ENCODE assay signal across 1 cellular context in genomic region chr2:230347659-230348305, GRCh38.
TF ChIP-seq lines count a peak whose summit lies in the region.

No MANE protein-coding gene starts in this region.

TF ChIP-seq in SK-N-SH treated with all-trans-retinoic acid at 6 μM for 48 hours, 23 proteins besides CTCF, POLR2A, EP300 and RAD21 (continued from another document):
- TF ChIP-seq PATZ1 (CRISPR knock-in tag; IDR thresholded peaks at IDR 0.05; ENCODE audit: borderline replicate concordance) (no peak), RARB (CRISPR knock-in tag; IDR thresholded peaks at IDR 0.05) (no peak), ISL1 (CRISPR knock-in tag; IDR thresholded peaks at IDR 0.05) (no peak), CREB5 (CRISPR knock-in tag; IDR thresholded peaks at IDR 0.05; ENCODE audit: low read depth) (no peak), TOX (CRISPR knock-in tag; IDR thresholded peaks at IDR 0.05; ENCODE audit: borderline replicate concordance) (no peak), OSR1 (CRISPR knock-in tag; IDR thresholded peaks at IDR 0.05) (no peak), ZC3H10 (CRISPR knock-in tag; IDR thresholded peaks at IDR 0.05) (no peak), ZNF8 (CRISPR knock-in tag; IDR thresholded peaks at IDR 0.05) (no peak), SNAI2 (CRISPR knock-in tag; IDR thresholded peaks at IDR 0.05) (no peak), ZFP3 (CRISPR knock-in tag; IDR thresholded peaks at IDR 0.05) (no peak), POU6F1 (CRISPR knock-in tag; IDR thresholded peaks at IDR 0.05; ENCODE audit: borderline replicate concordance, low read depth) (no peak), PPARA (CRISPR knock-in tag; IDR thresholded peaks at IDR 0.05; ENCODE audit: borderline replicate concordance) (no peak), ESRRG (CRISPR knock-in tag; IDR thresholded peaks at IDR 0.05) (no peak)
TF ChIP-seq in SK-N-SH treated with all-trans-retinoic acid at 6 μM for 48 hours: peak in this region for 0.
